In the genomic region with DNA sequence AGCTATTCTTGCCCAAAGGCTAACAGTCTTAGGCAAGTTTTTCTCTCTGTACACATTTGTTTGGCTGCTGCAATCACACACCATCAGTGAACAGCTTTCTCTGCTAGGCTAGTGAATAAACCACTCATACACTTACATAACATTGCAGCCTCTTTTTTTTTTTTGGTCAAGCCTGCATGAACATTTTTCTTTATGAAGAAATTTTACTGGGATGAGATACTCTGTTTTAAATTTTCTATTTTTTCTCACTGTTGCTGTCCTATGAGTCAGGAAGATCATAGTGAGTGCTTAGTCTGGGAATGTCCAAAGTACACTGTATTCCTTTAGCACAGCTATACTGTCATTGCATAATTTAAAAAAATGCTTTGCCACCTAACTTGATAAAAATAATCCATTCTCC, we compare ENCODE assay signal across 12 cellular contexts. TPM values are rescaled to one million over a fixed set of nuclear protein-coding genes. Genes with fewer than 3 reads are reported as not detected.
DNase-seq lines count a peak whose midpoint lies in the region; ATAC-seq and TF ChIP-seq lines count a peak whose summit lies in the region.
"Had no signal": no experiment of that assay in that cellular context is flagged by ENCODE, and none has a peak within 500 bp of the region (broad histone marks: within the 10 kb centered on the region; RNA-seq: fewer than 3 reads in every experiment).

No MANE protein-coding gene starts in this region.

- H3K27me3 ChIP-seq in kidney epithelial cell (ENCODE audit: control insufficient read depth, insufficient read depth, low read length) = no peaks in the 10 kb centered on the region
- H3K27me3 ChIP-seq: stomach had no signal

- H3K36me3 Mint-ChIP-seq in progenitor cell of endocrine pancreas (ENCODE audit: insufficient read depth) = no peaks in the 10 kb centered on the region

- H3K27me3 Mint-ChIP-seq in progenitor cell of endocrine pancreas = no peaks in the 10 kb centered on the region
- no peaks in the 10 kb centered on the region for H3K27me3 Mint-ChIP-seq in stimulated activated naive CD8-positive, alpha-beta T cell treated with anti-CD3 and anti-CD28 coated beads, Interleukin-15, amount 100 ng/mL, for 72 hours
- H3K27me3 Mint-ChIP-seq: activated CD4-positive, alpha-beta T cell treated with anti-CD3 and anti-CD28 coated beads, Interleukin-2, amount 10 ng/mL, durations not matched to agents 7 days and 5 days had no signal

- H3K4me1 Mint-ChIP-seq in progenitor cell of endocrine pancreas (ENCODE audit: low read depth) = no peaks in the 10 kb centered on the region
- H3K4me1 Mint-ChIP-seq in stimulated activated naive CD8-positive, alpha-beta T cell treated with anti-CD3 and anti-CD28 coated beads, Interleukin-15, amount 100 ng/mL, for 72 hours = peaks cover 13% of the 10 kb centered on the region

- no peaks in the 10 kb centered on the region for H3K9me3 Mint-ChIP-seq in progenitor cell of endocrine pancreas (ENCODE audit: low read depth)
- H3K9me3 Mint-ChIP-seq in stimulated activated naive CD8-positive, alpha-beta T cell treated with anti-CD3 and anti-CD28 coated beads, Interleukin-15, amount 100 ng/mL, for 72 hours = no peaks in the 10 kb centered on the region
- H3K9me3 Mint-ChIP-seq: activated CD4-positive, alpha-beta T cell treated with anti-CD3 and anti-CD28 coated beads, Interleukin-2, amount 10 ng/mL, durations not matched to agents 7 days and 5 days had no signal

- ATAC-seq in stimulated activated naive CD8-positive, alpha-beta T cell treated with anti-CD3 and anti-CD28 coated beads, Interleukin-15, amount 100 ng/mL, for 72 hours = no peak
- no peak for ATAC-seq in GM21528 (IDR thresholded peaks at IDR 0.05; ENCODE audit: low FRiP score, unreplicated experiment)
- ATAC-seq: Panc1 had no signal

- H3K4me3 Mint-ChIP-seq in progenitor cell of endocrine pancreas (ENCODE audit: low read depth) = no peak overlapping the region
- H3K4me3 Mint-ChIP-seq in stimulated activated naive CD8-positive, alpha-beta T cell treated with anti-CD3 and anti-CD28 coated beads, Interleukin-15, amount 100 ng/mL, for 72 hours = no peak overlapping the region
- H3K4me3 Mint-ChIP-seq: activated CD4-positive, alpha-beta T cell treated with anti-CD3 and anti-CD28 coated beads, Interleukin-2, amount 10 ng/mL, durations not matched to agents 7 days and 5 days had no signal

- H3K4me3 ChIP-seq in kidney epithelial cell (ENCODE audit: low read depth, low read length) = no peak overlapping the region
- no peak overlapping the region for H3K4me3 ChIP-seq in lower leg skin (ENCODE audit: low read depth, poor library complexity, severe bottlenecking)
- H3K4me3 ChIP-seq: stomach had no signal

- intact Hi-C loops in lower leg skin (cut with DNase I; ENCODE audit: low total_unique reads) = no loop called here

- H3K27ac Mint-ChIP-seq in progenitor cell of endocrine pancreas = no peak overlapping the region
- no peak overlapping the region for H3K27ac Mint-ChIP-seq in stimulated activated naive CD8-positive, alpha-beta T cell treated with anti-CD3 and anti-CD28 coated beads, Interleukin-15, amount 100 ng/mL, for 72 hours
- H3K27ac Mint-ChIP-seq: activated CD4-positive, alpha-beta T cell treated with anti-CD3 and anti-CD28 coated beads, Interleukin-2, amount 10 ng/mL, durations not matched to agents 7 days and 5 days had no signal

- no peaks in the 10 kb centered on the region for H3K36me3 ChIP-seq in kidney epithelial cell (ENCODE audit: control insufficient read depth, insufficient read depth, low read length)

- TF ChIP-seq POLR2A in lower leg skin (IDR thresholded peaks at IDR 0.05) = no peak

- no peak for TF ChIP-seq CTCF in kidney epithelial cell (IDR thresholded peaks at IDR 0.05; ENCODE audit: insufficient read depth, low read length, poor library complexity, severe bottlenecking)
- no peak for TF ChIP-seq CTCF in progenitor cell of endocrine pancreas (IDR thresholded peaks at IDR 0.05; ENCODE audit: unreplicated experiment)
- TF ChIP-seq CTCF in lower leg skin (IDR thresholded peaks at IDR 0.05) = no peak

- DNase-seq in HS-27A (ENCODE audit: low read depth) (peak; percentile 14), cerebellar cortex (ENCODE audit: low spot score) (peak; percentile 47), kidney epithelial cell (ENCODE audit: low read depth) (peak; percentile 21), superior temporal gyrus (ENCODE audit: extremely low spot score) (peak; percentile 82), progenitor cell of endocrine pancreas (ENCODE audit: low spot score, unreplicated experiment) (no peak), lower leg skin (ENCODE audit: low spot score in 2 of 2) (no peak)
- no peak for DNase-seq in stimulated activated naive CD8-positive, alpha-beta T cell treated with anti-CD3 and anti-CD28 coated beads, Interleukin-15, amount 100 ng/mL, for 72 hours
- DNase-seq: activated CD4-positive, alpha-beta T cell treated with anti-CD3 and anti-CD28 coated beads, Interleukin-2, amount 10 ng/mL, durations not matched to agents 7 days and 5 days; NCI-H1436; stomach had no signal

RNA-seq across cellular contexts. Expression of a gene that starts 58.5 kb away (rescaled TPM):
- total RNA-seq in kidney epithelial cell = 25.1 and 35.3 TPM in 2 replicates
- 59.4 and 62.0 TPM in 2 replicates for total RNA-seq in progenitor cell of endocrine pancreas
- total RNA-seq in lower leg skin = 10 to 100 TPM; 11.5 to 27.3 (median 18.4) TPM

Comparison
In these comparisons a context has a peak if more than half of its experiments do, and no peak if none do; other contexts are left out.
1. DNase-seq: peak in HS-27A (single experiment), cerebellar cortex (single experiment), kidney epithelial cell (single experiment) and superior temporal gyrus (single experiment); none in progenitor cell of endocrine pancreas (single experiment), stimulated activated naive CD8-positive, alpha-beta T cell treated with anti-CD3 and anti-CD28 coated beads, Interleukin-15, amount 100 ng/mL, for 72 hours (0 of 2) and lower leg skin (0 of 2).